Comparison of ENCODE assay signal across 20 cellular contexts in the genomic region with DNA sequence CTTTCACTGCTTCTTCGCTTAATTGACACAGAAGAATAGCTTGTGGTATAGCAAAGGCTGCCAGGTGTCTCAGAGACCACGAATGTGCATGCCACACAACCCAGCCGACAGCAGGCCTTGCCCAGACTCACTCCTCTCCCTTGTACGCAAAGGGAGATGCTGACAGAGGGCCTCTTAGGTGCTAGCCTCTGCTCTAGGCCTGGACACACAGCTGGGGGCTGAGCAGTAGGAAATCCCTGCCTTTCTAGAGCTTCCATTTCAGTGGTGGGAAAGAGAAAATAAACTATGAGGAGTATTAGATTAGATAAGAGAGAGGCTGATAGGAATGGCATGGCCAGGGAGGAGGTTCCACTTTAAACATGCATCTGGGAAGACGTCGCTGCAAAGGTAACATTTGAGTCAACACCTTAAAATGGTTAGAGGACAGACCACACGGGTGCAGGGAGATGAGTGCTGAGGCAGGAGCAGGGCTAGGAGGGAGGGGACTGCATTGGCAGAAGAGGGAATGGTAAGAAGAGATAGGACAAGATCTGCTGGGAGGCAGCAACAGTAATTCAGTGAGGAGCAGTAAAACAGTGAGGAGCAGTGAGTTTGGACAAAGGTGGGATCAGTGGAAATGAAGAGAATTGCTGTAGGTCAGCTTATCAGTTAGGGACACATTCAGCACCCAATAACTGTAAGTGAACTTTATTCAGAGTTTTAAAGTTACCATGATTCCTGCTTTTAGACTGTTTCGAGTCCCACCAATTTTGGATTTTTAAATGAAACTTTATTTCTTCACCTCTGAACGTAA.
"Had no signal": no experiment of that assay in that cellular context is flagged by ENCODE, and none has a peak within 500 bp of the region (broad histone marks: within the 10 kb centered on the region; RNA-seq: fewer than 3 reads in every experiment).

No MANE protein-coding gene starts in this region.

- H3K79me2 ChIP-seq: hepatocyte had no signal

- H2AFZ ChIP-seq: hepatocyte had no signal

- H3K27ac ChIP-seq: cardiac muscle cell, hepatocyte, left lung, right atrium auricular region, testis, vagina had no signal

- H3K36me3 Mint-ChIP-seq: activated CD4-positive, alpha-beta memory T cell treated with anti-CD3 and anti-CD28 coated beads for 36 hours; activated naive CD8-positive, alpha-beta T cell treated with anti-CD3 and anti-CD28 coated beads for 36 hours; immature natural killer cell; naive thymus-derived CD8-positive, alpha-beta T cell had no signal

- H3K4me1 ChIP-seq: left lung, right atrium auricular region, testis, vagina had no signal

- H3K27me3 ChIP-seq: cardiac muscle cell, hepatocyte, left lung, right atrium auricular region, testis, vagina had no signal

- H3K27ac Mint-ChIP-seq: activated CD4-positive, alpha-beta memory T cell treated with anti-CD3 and anti-CD28 coated beads for 36 hours; activated naive CD8-positive, alpha-beta T cell treated with anti-CD3 and anti-CD28 coated beads for 36 hours; immature natural killer cell; naive thymus-derived CD8-positive, alpha-beta T cell; progenitor cell of endocrine pancreas had no signal

- H3K36me3 ChIP-seq: cardiac muscle cell, left lung, right atrium auricular region, vagina had no signal

- ATAC-seq: left lung; naive thymus-derived CD8-positive, alpha-beta T cell had no signal

- H3K9me3 Mint-ChIP-seq: activated CD4-positive, alpha-beta memory T cell treated with anti-CD3 and anti-CD28 coated beads for 36 hours; activated naive CD8-positive, alpha-beta T cell treated with anti-CD3 and anti-CD28 coated beads for 36 hours; immature natural killer cell; naive thymus-derived CD8-positive, alpha-beta T cell had no signal

- DNase-seq: activated CD4-positive, alpha-beta memory T cell treated with anti-CD3 and anti-CD28 coated beads for 36 hours; activated CD4-positive, alpha-beta T cell treated with anti-CD3 and anti-CD28 coated beads for 48 hours; activated CD4-positive, CD25-positive, alpha-beta regulatory T cell; activated naive CD4-positive, alpha-beta T cell treated with Interleukin-2 at 50 U/mL for 16 hours; activated naive CD8-positive, alpha-beta T cell treated with anti-CD3 and anti-CD28 coated beads for 36 hours; activated T-cell treated with anti-CD3 and anti-CD28 coated beads, Interleukin-2, amount 50 U/mL, for 48 hours; amniotic stem cell; immature natural killer cell; left lung; naive thymus-derived CD8-positive, alpha-beta T cell; stimulated activated CD4-positive, alpha-beta T cell treated with anti-CD3 and anti-CD28 coated beads, Interleukin-12 subunit alpha, Interleukin-12 subunit beta, amount 100 ng/mL, for 4 hours; stimulated activated CD4-positive, alpha-beta T cell treated with anti-CD3 and anti-CD28 coated beads, Interleukin-4, amount 100 ng/mL, for 4 hours; testis; trophoblast cell had no signal

- H3K4me3 Mint-ChIP-seq: activated CD4-positive, alpha-beta memory T cell treated with anti-CD3 and anti-CD28 coated beads for 36 hours; activated naive CD8-positive, alpha-beta T cell treated with anti-CD3 and anti-CD28 coated beads for 36 hours; immature natural killer cell; naive thymus-derived CD8-positive, alpha-beta T cell had no signal

- H3K4me3 ChIP-seq: cardiac muscle cell, hepatocyte, left lung, lung, right atrium auricular region, testis, vagina had no signal

- H3K4me2 ChIP-seq: hepatocyte had no signal
